ENCODE assay signal across 12 cellular contexts in genomic region chr11:118206612-118207031, GRCh38. TPM values are rescaled to one million over a fixed set of nuclear protein-coding genes. Genes with fewer than 3 reads are reported as not detected.
DNase-seq lines count a peak whose midpoint lies in the region; ATAC-seq lines count a peak whose summit lies in the region.
"Had no signal": no experiment of that assay in that cellular context is flagged by ENCODE, and none has a peak within 500 bp of the region (broad histone marks: within the 10 kb centered on the region; RNA-seq: fewer than 3 reads in every experiment).

No MANE protein-coding gene starts in this region.

- ATAC-seq in GM21367 (IDR thresholded peaks at IDR 0.05; ENCODE audit: unreplicated experiment) = no peak
- ATAC-seq: left lobe of liver had no signal

- DNase-seq in DMS 273 (lab: John Stamatoyannopoulos, UW; ENCODE audit: unreplicated experiment) = peak; percentile 8
- no peak for DNase-seq in DMS 273 treated with DMSO at 0.1 percent for 48 hours (lab: John Stamatoyannopoulos, UW)
- DNase-seq in NCI-H524 treated with DMSO at 0.1 percent for 48 hours (lab: John Stamatoyannopoulos, UW) = peak; percentile 4
- peak; percentile 35 for DNase-seq in cerebellar cortex (ENCODE audit: low spot score)
- peak; percentile 37 for DNase-seq in pulmonary artery endothelial cell (ENCODE audit: low read depth, low spot score)
- no peak for DNase-seq in AG08395 (ENCODE audit: low spot score)
- no peak for DNase-seq in islet precursor cell
- DNase-seq: activated CD8-positive, alpha-beta memory T cell treated with anti-CD3 and anti-CD28 coated beads, Interleukin-2, amount 50 U/mL, for 4 hours; NCI-H1694 had no signal

RNA-seq across cellular contexts. Expression of gene JAML, which starts 18.2 kb away (rescaled TPM):
- 0.13 and 0.35 TPM in 2 replicates for total RNA-seq in pulmonary artery endothelial cell
- total RNA-seq: cardiac muscle cell had no signal

RNA-seq across cellular contexts. Expression of gene SCN2B, which starts 30.2 kb away (rescaled TPM):
- not detected in 2 replicates for total RNA-seq in pulmonary artery endothelial cell
- total RNA-seq: left lobe of liver had no signal

RNA-seq across cellular contexts. Expression of gene MPZL3, which starts 45.5 kb away (rescaled TPM):
- 11.5 and 14.2 TPM in 2 replicates for total RNA-seq in pulmonary artery endothelial cell

RNA-seq across cellular contexts. Expression of gene SCN4B, which starts 54.0 kb away (rescaled TPM):
- total RNA-seq in pulmonary artery endothelial cell = 0.13 and 0.21 TPM in 2 replicates

RNA-seq across cellular contexts. Expression of gene MPZL2, which starts 57.5 kb away (rescaled TPM):
- total RNA-seq in pulmonary artery endothelial cell = 116 and 148 TPM in 2 replicates
- total RNA-seq: cardiac muscle cell had no signal

Comparison
In these comparisons a context has a peak if more than half of its experiments do, and no peak if none do; other contexts are left out.
1. DNase-seq: peak in DMS 273 (single experiment), NCI-H524 treated with DMSO at 0.1 percent for 48 hours (single experiment), cerebellar cortex (single experiment) and pulmonary artery endothelial cell (single experiment); none in DMS 273 treated with DMSO at 0.1 percent for 48 hours (single experiment), AG08395 (single experiment) and islet precursor cell (single experiment).